24 cellular contexts compared by ENCODE assay signal in the genomic region with DNA sequence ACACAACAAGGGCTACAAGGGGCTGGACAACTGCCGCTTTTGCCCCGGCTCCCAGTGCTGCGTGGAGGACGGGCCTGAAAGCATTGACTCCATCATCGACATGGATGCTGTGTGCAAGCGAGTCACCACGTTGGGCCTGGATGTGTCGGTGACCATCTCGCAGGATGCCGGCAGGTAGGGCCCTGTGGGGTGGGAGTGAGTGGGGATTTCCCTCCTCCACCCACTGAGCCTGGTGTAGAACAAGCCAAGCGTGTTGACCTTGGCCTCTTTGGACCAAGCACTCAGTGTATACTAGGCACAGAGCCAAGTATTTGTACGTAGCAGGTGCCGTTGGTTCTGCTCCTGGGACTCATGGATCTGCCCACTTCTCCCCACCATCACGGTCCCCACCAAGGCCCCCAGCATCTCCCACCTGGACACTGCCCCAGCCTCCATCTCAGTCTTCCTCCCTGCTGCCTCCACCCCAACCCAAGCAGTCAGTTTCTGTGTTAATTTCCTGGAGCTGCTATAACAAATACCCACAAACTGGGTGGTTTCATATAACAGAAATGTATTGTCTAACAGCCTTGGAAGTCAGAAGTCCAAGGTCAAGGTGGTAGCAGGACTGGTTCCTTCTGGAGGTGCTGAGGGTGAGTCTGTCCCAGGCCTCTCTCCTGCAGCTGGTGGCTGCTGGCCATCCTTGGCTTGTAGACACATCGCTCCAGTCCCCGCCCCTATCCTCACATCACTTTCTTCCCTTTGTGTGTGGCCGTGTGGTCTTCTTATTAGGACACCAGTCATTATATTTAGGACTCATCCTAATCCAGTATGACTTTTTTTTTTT. TPM values are rescaled to one million over a fixed set of nuclear protein-coding genes. Genes with fewer than 3 reads are reported as not detected.
DNase-seq lines count a peak whose midpoint lies in the region; ATAC-seq and TF ChIP-seq lines count a peak whose summit lies in the region.
"Had no signal": no experiment of that assay in that cellular context is flagged by ENCODE, and none has a peak within 500 bp of the region (broad histone marks: within the 10 kb centered on the region; RNA-seq: fewer than 3 reads in every experiment).

No MANE protein-coding gene starts in this region.

- peaks cover 7% of the 10 kb centered on the region for H3K4me1 ChIP-seq in left ventricle myocardium inferior
- no peaks in the 10 kb centered on the region for H3K4me1 ChIP-seq in upper lobe of right lung
- H3K4me1 ChIP-seq: BLaER1 had no signal

- intact Hi-C loops in left ventricle myocardium superior (cut with micrococcal nuclease): no loop called here
- intact Hi-C loops in left ventricle myocardium inferior (cut with micrococcal nuclease): no loop called here
- intact Hi-C loops in upper lobe of right lung (cut with DNase I): no loop called here

- H3K9me3 ChIP-seq in left ventricle myocardium inferior (replicated peaks) (no peaks in the 10 kb centered on the region), upper lobe of right lung (no peaks in the 10 kb centered on the region)
- H3K9me3 ChIP-seq: esophagus muscularis mucosa, neutrophil had no signal

- ATAC-seq in left ventricle myocardium superior (peak; percentile 27), upper lobe of right lung (peak; percentile 47), GM18498 (IDR thresholded peaks at IDR 0.05; ENCODE audit: unreplicated experiment) (no peak)
- ATAC-seq: A549, PC-3 had no signal

- H3K4me3 ChIP-seq in left ventricle myocardium inferior (no peak overlapping the region), upper lobe of right lung (no peak overlapping the region)
- H3K4me3 ChIP-seq: A549, BLaER1, esophagus muscularis mucosa had no signal

- H3K27ac ChIP-seq in left ventricle myocardium inferior (replicated peaks) (no peak overlapping the region), upper lobe of right lung (no peak overlapping the region)
- H3K27ac ChIP-seq: BLaER1, esophagus muscularis mucosa, neutrophil, WERI-Rb-1 had no signal

- no peaks in the 10 kb centered on the region for H3K27me3 ChIP-seq in left ventricle myocardium inferior (ENCODE audit: low read depth)
- H3K27me3 ChIP-seq in upper lobe of right lung: no peaks in the 10 kb centered on the region
- H3K27me3 ChIP-seq: BLaER1, esophagus muscularis mucosa, neutrophil had no signal

- H3K36me3 ChIP-seq in left ventricle myocardium inferior: peaks cover 75% of the 10 kb centered on the region
- peaks cover 60% of the 10 kb centered on the region for H3K36me3 ChIP-seq in upper lobe of right lung

- DNase-seq in left ventricle myocardium superior (no peak), left ventricle myocardium inferior (no peak), kidney tubule cell (ENCODE audit: low spot score) (peak; percentile 82), upper lobe of right lung (no peak)
- DNase-seq in stimulated activated CD4-positive, alpha-beta T cell treated with anti-CD3 and anti-CD28 coated beads, Interleukin-4, amount 100 ng/mL, for 4 hours: no peak
- DNase-seq: activated CD4-positive, alpha-beta memory T cell treated with anti-CD3 and anti-CD28 coated beads, Interleukin-2, amount 10 ng/mL, durations not matched to agents 7 days and 5 days; activated naive CD4-positive, alpha-beta T cell treated with anti-CD3 and anti-CD28 coated beads, Interleukin-2, amount 10 ng/mL, durations not matched to agents 7 days and 5 days; activated T-cell treated with anti-CD3 and anti-CD28 coated beads, Interleukin-2, amount 50 U/mL, for 24 hours; aorta; effector CD4-positive, alpha-beta T cell; GOT3; PC-3; stimulated activated CD4-positive, alpha-beta T cell treated with anti-CD3 and anti-CD28 coated beads, Interleukin-12 subunit alpha, Interleukin-12 subunit beta, amount 100 ng/mL, for 4 hours; T-helper 2 cell; WERI-Rb-1 had no signal

- TF ChIP-seq CTCF in left ventricle myocardium inferior (IDR thresholded peaks at IDR 0.05; ENCODE audit: borderline replicate concordance): no peak
- TF ChIP-seq CTCF in upper lobe of right lung (IDR thresholded peaks at IDR 0.05): no peak

RNA-seq across cellular contexts. Expression of gene PGPEP1, which starts 17.3 kb away (rescaled TPM):
- 41.2 TPM for total RNA-seq in left ventricle myocardium superior
- 38.8 TPM for total RNA-seq in left ventricle myocardium inferior
- 40.8 TPM for total RNA-seq in upper lobe of right lung

RNA-seq across cellular contexts. Expression of gene GDF15, which starts 28.3 kb away (rescaled TPM):
- total RNA-seq in left ventricle myocardium superior: 0.27 TPM
- total RNA-seq in left ventricle myocardium inferior: 0.33 TPM
- 105 TPM for total RNA-seq in upper lobe of right lung
- total RNA-seq: activated CD4-positive, alpha-beta memory T cell treated with anti-CD3 and anti-CD28 coated beads, Interleukin-2, amount 10 ng/mL, durations not matched to agents 7 days and 5 days had no signal

RNA-seq across cellular contexts. Expression of gene LSM4, which starts 34.8 kb away (rescaled TPM):
- total RNA-seq in left ventricle myocardium superior: 98.0 TPM
- 94.8 TPM for total RNA-seq in left ventricle myocardium inferior
- 76.9 TPM for total RNA-seq in upper lobe of right lung

RNA-seq across cellular contexts. Expression of gene LRRC25, which starts 39.8 kb away (rescaled TPM):
- total RNA-seq in left ventricle myocardium superior (2.9 TPM), left ventricle myocardium inferior (2.4 TPM), upper lobe of right lung (22.7 TPM)
- total RNA-seq: activated CD4-positive, alpha-beta memory T cell treated with anti-CD3 and anti-CD28 coated beads, Interleukin-2, amount 10 ng/mL, durations not matched to agents 7 days and 5 days; G401; glomerular endothelial cell; HT1080; PC-3; SK-MEL-5 had no signal

Comparison
In these comparisons a context has a peak if more than half of its experiments do, and no peak if none do; other contexts are left out.
1. RNA of gene GDF15, which starts 28.3 kb away (total RNA-seq): 105 TPM in upper lobe of right lung (single experiment); 0.33 TPM in left ventricle myocardium inferior (single experiment) and 0.27 TPM in left ventricle myocardium superior (single experiment); every median in the first group is over 10 times any median in the second.